ENCODE assay signal across 18 cellular contexts in the genomic region with DNA sequence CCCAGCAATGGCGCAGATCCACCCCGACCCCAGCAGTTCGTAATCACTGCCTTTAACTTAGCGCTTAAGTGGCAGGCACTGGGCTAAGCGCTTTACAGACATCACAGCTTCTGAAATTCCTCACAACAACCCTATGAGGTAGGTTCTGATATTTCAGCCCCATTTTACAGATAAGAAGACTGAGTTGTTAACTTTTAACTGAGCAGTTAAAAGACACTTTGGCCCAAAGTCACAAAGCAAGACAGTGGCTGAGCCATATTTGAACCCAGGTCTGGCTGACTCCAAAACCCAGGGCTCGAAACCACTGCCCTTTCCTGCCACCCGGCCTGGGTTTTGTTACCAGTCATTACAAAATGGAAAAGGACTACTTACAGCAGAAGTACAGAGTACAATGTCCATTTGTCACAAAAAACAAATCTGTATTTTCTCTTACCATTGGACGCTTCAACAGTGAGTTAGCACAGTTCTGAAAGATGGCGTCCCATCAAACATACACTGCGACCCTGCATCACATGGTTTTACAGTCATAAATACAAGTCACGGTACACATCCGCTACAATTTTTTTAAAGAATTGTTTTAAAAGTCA. TPM values are rescaled to one million over a fixed set of nuclear protein-coding genes. Genes with fewer than 3 reads are reported as not detected.
DNase-seq lines count a peak whose midpoint lies in the region; ATAC-seq, FAIRE-seq and TF ChIP-seq lines count a peak whose summit lies in the region.
"Had no signal": no experiment of that assay in that cellular context is flagged by ENCODE, and none has a peak within 500 bp of the region (broad histone marks: within the 10 kb centered on the region; RNA-seq: fewer than 3 reads in every experiment).

No MANE protein-coding gene starts in this region.

- DNase-seq in A549 (ENCODE audit: low read depth in 1 of 2, low spot score in 1 of 2) (no peak), GM12892 (ENCODE audit: insufficient read length) (no peak), right lobe of liver (no peak), mesothelial cell of epicardium (ENCODE audit: low spot score in 2 of 2, unreplicated experiment in 2 of 2) (no peak), NCI-H69 (lab: John Stamatoyannopoulos, UW) (no peak), neuronal stem cell (ENCODE audit: low spot score) (no peak)
- DNase-seq in activated naive CD4-positive, alpha-beta T cell treated with anti-CD3 and anti-CD28 coated beads, Interleukin-2, amount 50 U/mL, for 72 hours (ENCODE audit: low spot score in 2 of 2), result no peak
- DNase-seq: C1 segment of cervical spinal cord; NCI-H1105 treated with DMSO at 0.1 percent for 48 hours; NCI-H524; SHP77; stimulated activated CD4-positive, alpha-beta T cell treated with anti-CD3 and anti-CD28 coated beads, Interleukin-4, amount 100 ng/mL, for 4 hours; WERI-Rb-1 had no signal

- H3K4me2 ChIP-seq in A549 (0 out of 3 replicates have a peak overlapping the region, but pooled peaks have one; percentile 0), neuronal stem cell (ENCODE audit: insufficient read depth, low read length, poor library complexity, severe bottlenecking) (no peak overlapping the region)

- peak overlapping the region; percentile 62 to 97 for H3K27ac Mint-ChIP-seq in activated naive CD4-positive, alpha-beta T cell treated with anti-CD3 and anti-CD28 coated beads, Interleukin-2, amount 50 U/mL, for 72 hours
- no peak overlapping the region for H3K27ac Mint-ChIP-seq in mesothelial cell of epicardium

- no peak overlapping the region for H3K9ac ChIP-seq in neuronal stem cell (ENCODE audit: low read depth, low read length, poor library complexity)

- TF ChIP-seq EP300 in A549 (IDR thresholded peaks at IDR 0.05), result no peak

- H3K18ac ChIP-seq in neuronal stem cell (ENCODE audit: low read length), result no peak overlapping the region

- H3K4ac ChIP-seq in neuronal stem cell (ENCODE audit: low read length), result no peak overlapping the region

- no peak overlapping the region for H3K23ac ChIP-seq in neuronal stem cell (ENCODE audit: low read depth, low read length, poor library complexity)

- no peaks in the 10 kb centered on the region for H3K27me3 Mint-ChIP-seq in mesothelial cell of epicardium (ENCODE audit: low read depth)
- H3K27me3 Mint-ChIP-seq: memory B cell had no signal

- H3K4me3 ChIP-seq in A549 (no peak overlapping the region), right lobe of liver (no peak overlapping the region), neuronal stem cell (ENCODE audit: low read length in 2 of 2) (no peak overlapping the region)

- no peak overlapping the region for H3K14ac ChIP-seq in neuronal stem cell (ENCODE audit: low read length)

- H3K79me1 ChIP-seq in neuronal stem cell (ENCODE audit: low read depth, low read length), result peaks cover 8% of the 10 kb centered on the region

- H3K9me3 Mint-ChIP-seq in activated naive CD4-positive, alpha-beta T cell treated with anti-CD3 and anti-CD28 coated beads, Interleukin-2, amount 50 U/mL, for 72 hours, result no peaks in the 10 kb centered on the region
- H3K9me3 Mint-ChIP-seq in mesothelial cell of epicardium, result no peaks in the 10 kb centered on the region
- H3K9me3 Mint-ChIP-seq: memory B cell had no signal

- peaks cover 33 to 99% (median 67%) of the 10 kb centered on the region in 4 donors for H3K36me3 ChIP-seq in right lobe of liver
- H3K36me3 ChIP-seq in neuronal stem cell (replicated peaks in 1 of 2; ENCODE audit: control insufficient read depth in 2 of 2, insufficient read depth in 2 of 2, low read length in 2 of 2), result peaks cover 89 to 100% of the 10 kb centered on the region in 2 donors

- H2BK120ac ChIP-seq in neuronal stem cell (ENCODE audit: low read depth, low read length), result no peak overlapping the region

- peaks cover 71 to 81% of the 10 kb centered on the region in 2 donors for H3K36me3 Mint-ChIP-seq in activated naive CD4-positive, alpha-beta T cell treated with anti-CD3 and anti-CD28 coated beads, Interleukin-2, amount 50 U/mL, for 72 hours
- peaks cover 60% of the 10 kb centered on the region for H3K36me3 Mint-ChIP-seq in mesothelial cell of epicardium

- H3K27ac ChIP-seq in A549 (peak overlapping the region in 1 of 2 experiments; percentile 76; a peak in 1 of 6 replicates), right lobe of liver (peak overlapping the region in 2 of 3 donors; percentile 20 to 62), neuronal stem cell (replicated peaks; ENCODE audit: low read length) (no peak overlapping the region)
- H3K27ac ChIP-seq: WERI-Rb-1 had no signal

- no peak overlapping the region for H2AFZ ChIP-seq in neuronal stem cell (ENCODE audit: low read length)

- CTCF ChIA-PET in A549 (lab: Yijun Ruan, JAX), result interaction anchor here (0.9 to 2.2 kb wide), 7 partner anchors 8 to 439 kb away, joined by 3 to 6 read pairs (median 4); a partner anchor contains a TSS

- H4K8ac ChIP-seq in neuronal stem cell (ENCODE audit: low read depth, low read length), result no peak overlapping the region

- H2BK15ac ChIP-seq in neuronal stem cell (ENCODE audit: low read length), result no peak overlapping the region

- no peak overlapping the region for H2BK12ac ChIP-seq in neuronal stem cell (ENCODE audit: low read length)

- no peak overlapping the region for H4K91ac ChIP-seq in neuronal stem cell (ENCODE audit: low read depth, low read length, poor library complexity)

- no peak for TF ChIP-seq RAD21 in A549 (conservative IDR thresholded peaks at IDR 0.05 in 1 of 2, IDR thresholded peaks at IDR 0.05 in 1 of 2)

- FAIRE-seq in A549 (lab: Jason Lieb, UNC) (peak; percentile 72), GM12892 (lab: Jason Lieb, UNC) (peak; percentile 5)
- FAIRE-seq: HTR-8/SVneo had no signal

- TF ChIP-seq CTCF in A549 (IDR thresholded peaks at IDR 0.05) (no peak), right lobe of liver (IDR thresholded peaks at IDR 0.05) (no peak), mesothelial cell of epicardium (IDR thresholded peaks at IDR 0.05; ENCODE audit: unreplicated experiment) (no peak)

- no peak overlapping the region for H2BK5ac ChIP-seq in neuronal stem cell (ENCODE audit: low read length)

- ATAC-seq in A549 (no peak), right lobe of liver (peak in 1 of 4 donors; percentile 4), GM18907 (IDR thresholded peaks at IDR 0.05; ENCODE audit: unreplicated experiment) (no peak)
- ATAC-seq in activated naive CD4-positive, alpha-beta T cell treated with anti-CD3 and anti-CD28 coated beads, Interleukin-2, amount 50 U/mL, for 72 hours, result no peak

- H2AK5ac ChIP-seq in neuronal stem cell (ENCODE audit: low read depth, low read length), result no peak overlapping the region

- intact Hi-C loops in right lobe of liver (cut with DNase I), result no loop called here

- H3K4me1 Mint-ChIP-seq in mesothelial cell of epicardium, result peaks cover 30% of the 10 kb centered on the region

- no peak overlapping the region for H3K4me3 Mint-ChIP-seq in mesothelial cell of epicardium
- H3K4me3 Mint-ChIP-seq: memory B cell had no signal

- 95% methylated on average over 12 of the region's 12 CpGs for WGBS in A549 (ENCODE audit: missing lambda C conversion rate)
- 78% methylated on average over 11 of the region's 12 CpGs for WGBS in right lobe of liver (ENCODE audit: insufficient coverage, low coverage, low lambda C conversion rate, missing lambda C conversion rate)
- WGBS in neuronal stem cell (ENCODE audit: extremely low coverage in 2 of 2, insufficient read length in 2 of 2, insufficient replicate concordance in 1 of 2), 2 donors, result no CpG with 5 or more reads among the region's 12 CpGs

- H3K9me3 ChIP-seq in A549 (no peaks in the 10 kb centered on the region), right lobe of liver (no peaks in the 10 kb centered on the region), neuronal stem cell (replicated peaks in 1 of 2; ENCODE audit: control insufficient read depth in 2 of 2, insufficient read depth in 1 of 2, low read depth in 1 of 2, low read length in 2 of 2) (no peaks in the 10 kb centered on the region)

- TF ChIP-seq POLR2A in A549 (IDR thresholded peaks at IDR 0.05; ENCODE audit: low read length), result no peak
- TF ChIP-seq POLR2A in GM12892 (IDR thresholded peaks at IDR 0.05; ENCODE audit: low read depth, low read length), result 0 out of 2 replicates have a peak, but pooled peaks have one; percentile 1
- TF ChIP-seq POLR2A in right lobe of liver (IDR thresholded peaks at IDR 0.05), result no peak

- H3K27me3 ChIP-seq in right lobe of liver (no peaks in the 10 kb centered on the region), neuronal stem cell (ENCODE audit: control insufficient read depth in 3 of 3, insufficient read depth in 3 of 3, low read depth in 1 of 3, low read length in 3 of 3) (no peaks in the 10 kb centered on the region)

- H3K4me1 ChIP-seq in A549 (peaks cover 92% of the 10 kb centered on the region), right lobe of liver (peaks cover 0 to 85% (median 37%) of the 10 kb centered on the region in 4 donors), neuronal stem cell (ENCODE audit: control insufficient read depth in 2 of 2, insufficient read depth in 1 of 2, low read depth in 1 of 2, low read length in 2 of 2) (peaks cover 0 to 2% of the 10 kb centered on the region in 2 donors)

- POLR2A ChIA-PET in A549 (lab: Yijun Ruan, JAX), result interaction anchor here (1.0 to 6.5 kb wide), 3 partner anchors 8 to 89 kb away, joined by 3 to 62 read pairs (median 22); a partner anchor contains a TSS

RNA-seq across cellular contexts. Expression of a gene that starts 8.5 kb away (rescaled TPM):
- polyA plus RNA-seq in A549 (2011; rRNA removed) (440 and 487 TPM in 2 replicates), A549 (2017; fragmentation: RNase III; extraction: RNeasy Plus Mini Kit Qiagen cat#74134 plus additional on column Dnase treatment) (372 to 383 TPM (median 380 TPM) in 3 replicates)
- polyA plus RNA-seq in A549 (2012; cell fraction: cytosol; rRNA removed), result 346 and 419 TPM in 2 replicates
- polyA plus RNA-seq in A549 (2012; cell fraction: nucleus; rRNA removed), result 557 and 713 TPM in 2 replicates
- polyA minus RNA-seq in A549 (2011; rRNA and poly(A)+ RNA removed), result 477 and 485 TPM in 2 replicates
- 282 TPM for polyA plus RNA-seq in GM12892 (2012; ENCODE audit: missing spikeins)
- 100 to 1,000 TPM; 658 to 720 TPM for total RNA-seq in activated naive CD4-positive, alpha-beta T cell treated with anti-CD3 and anti-CD28 coated beads, Interleukin-2, amount 50 U/mL, for 72 hours
- total RNA-seq in right lobe of liver (100 to 1,000 TPM in 4 of 6 experiments, 10 to 100 TPM in 2; 89.5 to 157 (median 102) TPM), mesothelial cell of epicardium (423 to 443 TPM (median 425 TPM) in 3 replicates)
- 340 TPM for polyA plus RNA-seq in neuronal stem cell (2013, experiment 1 of 2)
- polyA plus RNA-seq in neuronal stem cell (2013, experiment 2 of 2), result 361 TPM

RNA-seq across cellular contexts. Expression of a gene that starts 9.7 kb away (rescaled TPM):
- polyA plus RNA-seq in A549 (2011; rRNA removed) (383 and 431 TPM in 2 replicates), A549 (2017; fragmentation: RNase III; extraction: RNeasy Plus Mini Kit Qiagen cat#74134 plus additional on column Dnase treatment) (393 to 394 TPM (median 394 TPM) in 3 replicates)
- polyA plus RNA-seq in A549 (2012; cell fraction: cytosol; rRNA removed), result 437 and 495 TPM in 2 replicates
- 459 and 460 TPM in 2 replicates for polyA plus RNA-seq in A549 (2012; cell fraction: nucleus; rRNA removed)
- 166 and 194 TPM in 2 replicates for polyA minus RNA-seq in A549 (2011; rRNA and poly(A)+ RNA removed)
- 165 TPM for polyA plus RNA-seq in GM12892 (2012; ENCODE audit: missing spikeins)
- 100 to 1,000 TPM; 129 to 170 TPM for total RNA-seq in activated naive CD4-positive, alpha-beta T cell treated with anti-CD3 and anti-CD28 coated beads, Interleukin-2, amount 50 U/mL, for 72 hours
- total RNA-seq in right lobe of liver (100 to 1,000 TPM; 158 to 466 (median 286) TPM), mesothelial cell of epicardium (79.5 to 91.4 TPM (median 85.9 TPM) in 3 replicates)
- 153 TPM for polyA plus RNA-seq in neuronal stem cell (2013, experiment 1 of 2)
- 162 TPM for polyA plus RNA-seq in neuronal stem cell (2013, experiment 2 of 2)

RNA-seq across cellular contexts. Expression of a gene that starts 28.5 kb away (rescaled TPM):
- 2.5 and 3.3 TPM in 2 replicates for polyA plus RNA-seq in A549 (2011; rRNA removed)
- polyA plus RNA-seq in A549 (2012; cell fraction: cytosol; rRNA removed), result 0.87 and 1.2 TPM in 2 replicates
- polyA plus RNA-seq in A549 (2012; cell fraction: nucleus; rRNA removed), result 4.4 and 6.3 TPM in 2 replicates
- 0.38 to 0.94 TPM (median 0.84 TPM) in 3 replicates for polyA plus RNA-seq in A549 (2017; fragmentation: RNase III; extraction: RNeasy Plus Mini Kit Qiagen cat#74134 plus additional on column Dnase treatment)
- 1.7 and 2.4 TPM in 2 replicates for polyA minus RNA-seq in A549 (2011; rRNA and poly(A)+ RNA removed)
- 0.78 TPM for polyA plus RNA-seq in GM12892 (2012; ENCODE audit: missing spikeins)
- under 1 TPM; 0.59 to 0.66 TPM for total RNA-seq in activated naive CD4-positive, alpha-beta T cell treated with anti-CD3 and anti-CD28 coated beads, Interleukin-2, amount 50 U/mL, for 72 hours
- total RNA-seq in right lobe of liver, result 100 to 1,000 TPM in 5 of 6 experiments, 10 to 100 TPM in 1; 21.0 to 376 (median 186) TPM
- 1.4 to 3.0 TPM (median 1.6 TPM) in 3 replicates for total RNA-seq in mesothelial cell of epicardium
- 0.36 TPM for polyA plus RNA-seq in neuronal stem cell (2013, experiment 1 of 2)
- polyA plus RNA-seq in neuronal stem cell (2013, experiment 2 of 2), result 0.42 TPM
- total RNA-seq: fibroblast of lung had no signal
- polyA plus RNA-seq: fibroblast of lung had no signal

RNA-seq across cellular contexts. Expression of a gene that starts 36.8 kb away (rescaled TPM):
- polyA plus RNA-seq in A549 (2011; rRNA removed), result 6.3 and 6.6 TPM in 2 replicates
- polyA plus RNA-seq in A549 (2012; cell fraction: cytosol; rRNA removed), result 3.6 and 3.7 TPM in 2 replicates
- 2.1 and 2.8 TPM in 2 replicates for polyA plus RNA-seq in A549 (2012; cell fraction: nucleus; rRNA removed)
- 2.9 to 3.5 TPM (median 3.1 TPM) in 3 replicates for polyA plus RNA-seq in A549 (2017; fragmentation: RNase III; extraction: RNeasy Plus Mini Kit Qiagen cat#74134 plus additional on column Dnase treatment)
- 4.3 and 5.2 TPM in 2 replicates for polyA minus RNA-seq in A549 (2011; rRNA and poly(A)+ RNA removed)
- polyA plus RNA-seq in GM12892 (2012; ENCODE audit: missing spikeins), result 31.9 TPM
- total RNA-seq in activated naive CD4-positive, alpha-beta T cell treated with anti-CD3 and anti-CD28 coated beads, Interleukin-2, amount 50 U/mL, for 72 hours, result 100 to 1,000 TPM; 105 to 137 TPM
- total RNA-seq in right lobe of liver, result 10 to 100 TPM in 2 of 6 experiments, 1 to 10 TPM in 4; 3.3 to 13.8 (median 5.5) TPM
- 2.1 to 3.3 TPM (median 2.3 TPM) in 3 replicates for total RNA-seq in mesothelial cell of epicardium
- polyA plus RNA-seq in neuronal stem cell (2013, experiment 1 of 2), result 6.6 TPM
- 6.7 TPM for polyA plus RNA-seq in neuronal stem cell (2013, experiment 2 of 2)

RNA-seq across cellular contexts. Expression of a gene that starts 52.3 kb away (rescaled TPM):
- polyA plus RNA-seq in A549 (2011; rRNA removed) (0.27 TPM in 1 of 2 replicates, not detected in the other), A549 (2017; fragmentation: RNase III; extraction: RNeasy Plus Mini Kit Qiagen cat#74134 plus additional on column Dnase treatment) (not detected in 3 replicates)
- 0.25 and 0.38 TPM in 2 replicates for polyA plus RNA-seq in A549 (2012; cell fraction: cytosol; rRNA removed)
- 0.29 TPM in 1 of 2 replicates, not detected in the other for polyA plus RNA-seq in A549 (2012; cell fraction: nucleus; rRNA removed)
- not detected in 2 replicates for polyA minus RNA-seq in A549 (2011; rRNA and poly(A)+ RNA removed)
- not detected for polyA plus RNA-seq in GM12892 (2012; ENCODE audit: missing spikeins)
- total RNA-seq in activated naive CD4-positive, alpha-beta T cell treated with anti-CD3 and anti-CD28 coated beads, Interleukin-2, amount 50 U/mL, for 72 hours, result not detected
- total RNA-seq in right lobe of liver (not detected), mesothelial cell of epicardium (1.2 TPM in 1 of 3 replicates, not detected in the others)
- not detected for polyA plus RNA-seq in neuronal stem cell (2013, experiment 1 of 2)
- polyA plus RNA-seq in neuronal stem cell (2013, experiment 2 of 2), result not detected
- total RNA-seq: cerebellum, fibroblast of lung had no signal
